Comparison of ENCODE assay signal across 8 cellular contexts in the genomic region with DNA sequence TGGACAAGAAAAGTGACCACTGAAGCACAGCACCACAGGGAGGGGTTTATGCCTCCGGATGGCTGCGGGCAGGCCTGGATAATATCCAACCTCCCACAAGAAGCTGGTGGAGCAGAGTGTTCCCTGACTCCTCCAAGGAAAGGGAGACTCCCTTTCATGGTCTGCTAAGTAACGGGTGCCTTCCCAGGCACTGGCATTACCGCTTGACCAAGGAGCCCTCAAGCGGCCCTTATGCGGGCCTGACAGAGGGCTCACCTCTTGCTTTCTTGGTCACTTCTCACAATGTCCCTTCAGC. TPM values are rescaled to one million over a fixed set of nuclear protein-coding genes. Genes with fewer than 3 reads are reported as not detected.
DNase-seq lines count a peak whose midpoint lies in the region; ATAC-seq, FAIRE-seq and TF ChIP-seq lines count a peak whose summit lies in the region.
"Not testable (repeated sequence)": the region's sequence is repeated elsewhere in the genome, so short reads cannot be mapped to it uniquely, and the experiment has no call there.

No MANE protein-coding gene starts in this region.

- not testable (repeated sequence) for H3K9me3 ChIP-seq in CD8-positive, alpha-beta T cell (ENCODE audit: low read length); MM.1S (replicated peaks; ENCODE audit: insufficient read depth, low read length); esophagus muscularis mucosa; HepG2 (ENCODE audit: low read length); parathyroid adenoma (ENCODE audit: control insufficient read depth, low read length); thyroid gland

- H3K9me3 Mint-ChIP-seq in CD8-positive, alpha-beta T cell; activated B cell treated with CpG ODN at 0.5 μM for 24 hours: not testable (repeated sequence)

- H3K9me2 ChIP-seq in MM.1S (replicated peaks; ENCODE audit: insufficient read depth, low read length) = not testable (repeated sequence)

- 75% methylated on average over 6 of the region's 6 CpGs for WGBS in esophagus muscularis mucosa
- WGBS in HepG2 (ENCODE audit: low lambda C conversion rate) = 57% methylated on average over 6 of the region's 6 CpGs
- 45 to 54% methylated on average over 6 of the region's 6 CpGs for WGBS in thyroid gland, 2 donors

- H3K4me3 Mint-ChIP-seq in CD8-positive, alpha-beta T cell = not testable (repeated sequence)
- peak overlapping the region; percentile 88 for H3K4me3 Mint-ChIP-seq in activated B cell treated with CpG ODN at 0.5 μM for 24 hours

- not testable (repeated sequence) for H3K4me3 ChIP-seq in CD8-positive, alpha-beta T cell (ENCODE audit: low read depth, low read length); thyroid gland (replicated peaks in 1 of 3)
- H3K4me3 ChIP-seq in MM.1S (ENCODE audit: low read length) (peak overlapping the region; percentile 62; the same call in 1 of the 2 replicates), esophagus muscularis mucosa (peak overlapping the region; percentile 60 to 88 (median 83)), HepG2 (replicated peaks in 1 of 3; ENCODE audit: insufficient read depth in 1 of 3, low read depth in 2 of 3, low read length in 3 of 3) (peak overlapping the region in 2 of 3 experiments; percentile 75 to 78; a peak in 4 of 6 replicates), parathyroid adenoma (ENCODE audit: low read depth, low read length) (peak overlapping the region; percentile 27)

- not testable (repeated sequence) for H3K9ac ChIP-seq in MM.1S (ENCODE audit: low read length); HepG2 (ENCODE audit: insufficient read depth, low read depth, low read length); parathyroid adenoma

- H4K20me1 ChIP-seq in MM.1S (ENCODE audit: insufficient read depth, low read length); HepG2 (ENCODE audit: insufficient read depth, low read length): not testable (repeated sequence)

- not testable (repeated sequence) for FAIRE-seq in HepG2 (lab: Jason Lieb, UNC)

- H3K27ac ChIP-seq in CD8-positive, alpha-beta T cell (ENCODE audit: low read depth, low read length) = peak overlapping the region; percentile 43
- H3K27ac ChIP-seq in MM.1S (ENCODE audit: low read length); HepG2 (ENCODE audit: extremely low read length, insufficient read depth, low read length): not testable (repeated sequence)
- H3K27ac ChIP-seq in esophagus muscularis mucosa (replicated peaks in 1 of 4) = peak overlapping the region; percentile 83 to 97 (median 92)
- H3K27ac ChIP-seq in parathyroid adenoma = peak overlapping the region; percentile 46
- peak overlapping the region; percentile 37 to 76 (median 71) for H3K27ac ChIP-seq in thyroid gland

- CTCF ChIA-PET in CD8-positive, alpha-beta T cell (lab: Charles Lee) = interaction anchor here (0.7 to 1.7 kb wide), 4 partner anchors 164 to 475 kb away, joined by 3 to 5 read pairs (median 4); partner anchors contain the start of gene ZNF121
- CTCF ChIA-PET in activated B cell treated with CpG ODN at 0.5 μM for 24 hours (lab: Charles Lee) = not testable (repeated sequence)
- CTCF ChIA-PET in HepG2 (lab: Yijun Ruan, JAX; ENCODE audit: low intra/inter-chr PET ratio, low total read pairs) = interaction anchor here (0.6 to 2.7 kb wide), 2 partner anchors 165 to 168 kb away, joined by 3 to 31 read pairs; no protein-coding TSS in a partner anchor

- not testable (repeated sequence) for DNase-seq in CD8-positive, alpha-beta T cell; MM.1S; activated B cell treated with CpG ODN at 0.5 μM for 24 hours; esophagus muscularis mucosa (ENCODE audit: extremely low spot score); HepG2 (ENCODE audit: low spot score)
- peak; percentile 93 for DNase-seq in amniotic epithelial cell (ENCODE audit: low read depth)
- peak; percentile 78 to 81 for DNase-seq in thyroid gland

- intact Hi-C loops in CD8-positive, alpha-beta T cell (cut with DNase I, micrococcal nuclease) = loop anchor here in 1 of 2 experiments (5.0 to 10.0 kb wide), 4 partner anchors 119 to 484 kb away; partner anchors contain the start of genes ZNF266, ZNF559 and ZNF699
- intact Hi-C loops in activated B cell treated with CpG ODN at 0.5 μM for 24 hours (cut with micrococcal nuclease) = loop anchor here (5.0 kb wide), 1 partner anchor 254 kb away; the partner anchor contains the start of gene ZNF426
- intact Hi-C loops in esophagus muscularis mucosa (cut with DNase I) = loop anchor here (10.0 kb wide), 1 partner anchor 646 kb away; the partner anchor contains the start of gene ZNF317
- intact Hi-C loops in HepG2 (cut with micrococcal nuclease; ENCODE audit: unreplicated experiment) = loop anchor here (2.0 to 10.0 kb wide), 2 partner anchors 476 to 654 kb away; no protein-coding TSS in a partner anchor
- intact Hi-C loops in thyroid gland (cut with DNase I) = loop anchor here (10.0 kb wide), 1 partner anchor 466 kb away; the partner anchor contains the start of gene ZNF559

- TF ChIP-seq CTCF in CD8-positive, alpha-beta T cell (IDR thresholded peaks at IDR 0.05); MM.1S (IDR thresholded peaks at IDR 0.05; ENCODE audit: low read length); activated B cell treated with CpG ODN at 0.5 μM for 24 hours (IDR thresholded peaks at IDR 0.05); esophagus muscularis mucosa (IDR thresholded peaks at IDR 0.05); HepG2 (CRISPR knock-in tag; IDR thresholded peaks at IDR 0.05); parathyroid adenoma (IDR thresholded peaks at IDR 0.05); thyroid gland (IDR thresholded peaks at IDR 0.05): not testable (repeated sequence)

- not testable (repeated sequence) for TF ChIP-seq POLR2A in esophagus muscularis mucosa (IDR thresholded peaks at IDR 0.05; ENCODE audit: low read depth); HepG2 (IDR thresholded peaks at IDR 0.05; ENCODE audit: insufficient read depth in 1 of 2, low read depth in 2 of 2, low read length in 2 of 2); thyroid gland (IDR thresholded peaks at IDR 0.05)

- BruUV-seq in HepG2 (replicated peaks; lab: Mats Ljungman, UMichigan) = not testable (repeated sequence)

- in situ Hi-C loops in HepG2 (cut with HindIII; ENCODE audit: extremely low pct_ligation_motif_present, low pct_unique_long_range_greater_than_20kb) = loop anchor here (5.0 to 25.0 kb wide), 2 partner anchors 164 to 654 kb away; partner anchors contain the start of genes OR7G3 and ZNF317

- not testable (repeated sequence) for H2AFZ ChIP-seq in MM.1S (ENCODE audit: low read length); HepG2 (ENCODE audit: low read length)
- H2AFZ ChIP-seq in parathyroid adenoma = peak overlapping the region; percentile 40

- ATAC-seq in CD8-positive, alpha-beta T cell; activated B cell treated with CpG ODN at 0.5 μM for 24 hours (ENCODE audit: low read depth); HepG2: not testable (repeated sequence)

- POLR2A ChIA-PET in CD8-positive, alpha-beta T cell (lab: Charles Lee); activated B cell treated with CpG ODN at 0.5 μM for 24 hours (lab: Charles Lee); HepG2 (lab: Yijun Ruan, JAX): not testable (repeated sequence)

- not testable (repeated sequence) for H3K27ac Mint-ChIP-seq in CD8-positive, alpha-beta T cell; activated B cell treated with CpG ODN at 0.5 μM for 24 hours

- not testable (repeated sequence) for TF ChIP-seq RAD21 in HepG2 (CRISPR knock-in tag; IDR thresholded peaks at IDR 0.05)

- TF ChIP-seq EP300 in esophagus muscularis mucosa (IDR thresholded peaks at IDR 0.05); HepG2 (IDR thresholded peaks at IDR 0.05; ENCODE audit: low read depth in 2 of 2, low read length in 2 of 2); HepG2 (CRISPR knock-in tag; IDR thresholded peaks at IDR 0.05; ENCODE audit: borderline replicate concordance): not testable (repeated sequence)

- peaks cover 25% of the 10 kb centered on the region for H3K4me1 Mint-ChIP-seq in CD8-positive, alpha-beta T cell (ENCODE audit: low read depth)
- peaks cover 17% of the 10 kb centered on the region for H3K4me1 Mint-ChIP-seq in activated B cell treated with CpG ODN at 0.5 μM for 24 hours

- H3K4me1 ChIP-seq in CD8-positive, alpha-beta T cell (ENCODE audit: insufficient read depth, low read length) = peaks cover 11% of the 10 kb centered on the region
- H3K4me1 ChIP-seq in MM.1S (ENCODE audit: low read length); parathyroid adenoma: not testable (repeated sequence)
- H3K4me1 ChIP-seq in esophagus muscularis mucosa (peaks cover 6 to 33% (median 27%) of the 10 kb centered on the region in 4 donors), HepG2 (ENCODE audit: insufficient read depth, low read length) (peaks cover 27% of the 10 kb centered on the region), thyroid gland (peaks cover 9 to 14% of the 10 kb centered on the region in 2 donors)

- peaks cover 12% of the 10 kb centered on the region; the same call in 1 of the 2 replicates for H3F3A ChIP-seq in MM.1S (ENCODE audit: insufficient read depth, low read length)

- not testable (repeated sequence) for H3K36me3 ChIP-seq in CD8-positive, alpha-beta T cell (ENCODE audit: insufficient read depth, low read length); MM.1S (replicated peaks; ENCODE audit: insufficient read depth, low read length); esophagus muscularis mucosa; HepG2 (replicated peaks in 1 of 2; ENCODE audit: control insufficient read depth in 1 of 2, insufficient read depth in 2 of 2, low read length in 2 of 2); parathyroid adenoma (ENCODE audit: control insufficient read depth, insufficient read depth, low read length); thyroid gland

- not testable (repeated sequence) for H3K27me3 ChIP-seq in CD8-positive, alpha-beta T cell (ENCODE audit: insufficient read depth, low read length); MM.1S (replicated peaks; ENCODE audit: insufficient read depth, low read length); esophagus muscularis mucosa; HepG2 (ENCODE audit: control insufficient read depth in 1 of 2, insufficient read depth in 2 of 2, low read length in 2 of 2); parathyroid adenoma (ENCODE audit: control insufficient read depth, insufficient read depth, low read length); thyroid gland

- H3K36me3 Mint-ChIP-seq in CD8-positive, alpha-beta T cell; activated B cell treated with CpG ODN at 0.5 μM for 24 hours (ENCODE audit: low read depth): not testable (repeated sequence)

- H3K79me2 ChIP-seq in MM.1S (ENCODE audit: low read length); HepG2 (ENCODE audit: insufficient read depth, low read length); parathyroid adenoma: not testable (repeated sequence)

- H3K4me2 ChIP-seq in MM.1S (ENCODE audit: low read depth, low read length) (peak overlapping the region; percentile 47; the same call in 1 of the 2 replicates), HepG2 (ENCODE audit: low read depth, low read length) (peak overlapping the region; percentile 90)
- H3K4me2 ChIP-seq in parathyroid adenoma (ENCODE audit: low read length) = not testable (repeated sequence)

- not testable (repeated sequence) for H3K27me3 Mint-ChIP-seq in CD8-positive, alpha-beta T cell (ENCODE audit: low read depth); activated B cell treated with CpG ODN at 0.5 μM for 24 hours

RNA-seq across cellular contexts. Expression of gene ZNF846, which starts 22.5 kb away (rescaled TPM):
- 1 to 10 TPM; 6.4 to 8.2 TPM for total RNA-seq in CD8-positive, alpha-beta T cell
- total RNA-seq in activated B cell treated with CpG ODN at 0.5 μM for 24 hours (7.9 and 10.7 TPM in 2 replicates), esophagus muscularis mucosa (10 to 100 TPM; 19.7 to 43.2 (median 22.8) TPM), HepG2 (2016; rRNA removed; fragmentation: Illumina TruSeq; extraction: Trizol) (3.7 and 5.4 TPM in 2 replicates), thyroid gland (10 to 100 TPM; 12.1 to 24.4 (median 19.3) TPM)
- 1.6 and 2.6 TPM in 2 replicates for total RNA-seq in HepG2 (2016; cell fraction: cytosol; rRNA removed; fragmentation: Illumina TruSeq; extraction: Trizol; ENCODE audit: low read depth)
- 4.3 and 4.7 TPM in 2 replicates for total RNA-seq in HepG2 (2016; cell fraction: insoluble cytoplasmic fraction; rRNA removed; fragmentation: Illumina TruSeq; extraction: Trizol)
- 2.1 and 3.0 TPM in 2 replicates for total RNA-seq in HepG2 (2016; cell fraction: membrane; rRNA removed; fragmentation: Illumina TruSeq; extraction: Trizol)
- 8.0 and 9.0 TPM in 2 replicates for total RNA-seq in HepG2 (2016; cell fraction: nucleus; rRNA removed; fragmentation: Illumina TruSeq; extraction: Trizol)
- polyA plus RNA-seq in HepG2 (2011; rRNA removed) = 4.7 and 4.8 TPM in 2 replicates
- polyA plus RNA-seq in HepG2 (2011; cell fraction: cytosol; rRNA removed) = 1.6 and 2.3 TPM in 2 replicates
- 5.1 and 8.8 TPM in 2 replicates for polyA plus RNA-seq in HepG2 (2011; cell fraction: nucleus; rRNA removed)
- 3.5 and 3.9 TPM in 2 replicates for polyA plus RNA-seq in HepG2 (2012)
- 1.2 and 1.7 TPM in 2 replicates for polyA plus RNA-seq in HepG2 (2016; cell fraction: cytosol; fragmentation: Illumina TruSeq; extraction: Trizol; ENCODE audit: low read depth)
- polyA plus RNA-seq in HepG2 (2016; cell fraction: insoluble cytoplasmic fraction; fragmentation: Illumina TruSeq; extraction: Trizol; ENCODE audit: low read depth) = 2.1 and 2.2 TPM in 2 replicates
- 1.3 and 1.4 TPM in 2 replicates for polyA plus RNA-seq in HepG2 (2016; cell fraction: membrane; fragmentation: Illumina TruSeq; extraction: Trizol; ENCODE audit: low read depth)
- polyA plus RNA-seq in HepG2 (2016; cell fraction: nucleus; fragmentation: Illumina TruSeq; extraction: Trizol; ENCODE audit: insufficient read depth, low read depth) = 13.0 and 15.2 TPM in 2 replicates
- polyA minus RNA-seq in HepG2 (2011; rRNA and poly(A)+ RNA removed; ENCODE audit: low replicate concordance) = 3.4 TPM in 1 of 2 replicates, not detected in the other
- polyA minus RNA-seq in HepG2 (2011; cell fraction: cytosol; rRNA and poly(A)+ RNA removed) = 0.79 and 0.97 TPM in 2 replicates
- 19.5 and 21.5 TPM in 2 replicates for polyA minus RNA-seq in HepG2 (2011; cell fraction: nucleus; rRNA and poly(A)+ RNA removed)

RNA-seq across cellular contexts. Expression of gene FBXL12, which starts 27.9 kb away (rescaled TPM):
- total RNA-seq in CD8-positive, alpha-beta T cell = 10 to 100 TPM; 38.9 to 41.3 TPM
- total RNA-seq in activated B cell treated with CpG ODN at 0.5 μM for 24 hours (34.6 and 41.9 TPM in 2 replicates), esophagus muscularis mucosa (10 to 100 TPM; 15.8 to 32.7 (median 29.2) TPM), HepG2 (2016; rRNA removed; fragmentation: Illumina TruSeq; extraction: Trizol) (19.0 and 20.4 TPM in 2 replicates), thyroid gland (10 to 100 TPM; 16.7 to 37.1 (median 20.7) TPM)
- 6.1 and 6.2 TPM in 2 replicates for total RNA-seq in HepG2 (2016; cell fraction: cytosol; rRNA removed; fragmentation: Illumina TruSeq; extraction: Trizol; ENCODE audit: low read depth)
- total RNA-seq in HepG2 (2016; cell fraction: insoluble cytoplasmic fraction; rRNA removed; fragmentation: Illumina TruSeq; extraction: Trizol) = 15.4 and 21.7 TPM in 2 replicates
- 9.7 and 12.3 TPM in 2 replicates for total RNA-seq in HepG2 (2016; cell fraction: membrane; rRNA removed; fragmentation: Illumina TruSeq; extraction: Trizol)
- total RNA-seq in HepG2 (2016; cell fraction: nucleus; rRNA removed; fragmentation: Illumina TruSeq; extraction: Trizol) = 18.7 and 20.1 TPM in 2 replicates
- 23.1 and 30.1 TPM in 2 replicates for polyA plus RNA-seq in HepG2 (2011; rRNA removed)
- polyA plus RNA-seq in HepG2 (2011; cell fraction: cytosol; rRNA removed) = 15.4 and 23.3 TPM in 2 replicates
- polyA plus RNA-seq in HepG2 (2011; cell fraction: nucleus; rRNA removed) = 56.0 and 59.0 TPM in 2 replicates
- 17.5 and 22.5 TPM in 2 replicates for polyA plus RNA-seq in HepG2 (2012)
- polyA plus RNA-seq in HepG2 (2016; cell fraction: cytosol; fragmentation: Illumina TruSeq; extraction: Trizol; ENCODE audit: low read depth) = 2.6 and 3.8 TPM in 2 replicates
- 21.5 and 27.0 TPM in 2 replicates for polyA plus RNA-seq in HepG2 (2016; cell fraction: insoluble cytoplasmic fraction; fragmentation: Illumina TruSeq; extraction: Trizol; ENCODE audit: low read depth)
- polyA plus RNA-seq in HepG2 (2016; cell fraction: membrane; fragmentation: Illumina TruSeq; extraction: Trizol; ENCODE audit: low read depth) = 7.6 and 8.6 TPM in 2 replicates
- polyA plus RNA-seq in HepG2 (2016; cell fraction: nucleus; fragmentation: Illumina TruSeq; extraction: Trizol; ENCODE audit: insufficient read depth, low read depth) = 35.6 and 40.1 TPM in 2 replicates
- polyA minus RNA-seq in HepG2 (2011; rRNA and poly(A)+ RNA removed; ENCODE audit: low replicate concordance) = 9.7 and 38.5 TPM in 2 replicates
- 10.0 and 11.3 TPM in 2 replicates for polyA minus RNA-seq in HepG2 (2011; cell fraction: cytosol; rRNA and poly(A)+ RNA removed)
- polyA minus RNA-seq in HepG2 (2011; cell fraction: nucleus; rRNA and poly(A)+ RNA removed) = 25.1 and 28.3 TPM in 2 replicates

RNA-seq across cellular contexts. Expression of gene UBL5, which starts 36.7 kb away (rescaled TPM):
- 100 to 1,000 TPM; 161 to 173 TPM for total RNA-seq in CD8-positive, alpha-beta T cell
- total RNA-seq in activated B cell treated with CpG ODN at 0.5 μM for 24 hours (270 and 285 TPM in 2 replicates), esophagus muscularis mucosa (100 to 1,000 TPM; 297 to 717 (median 464) TPM), HepG2 (2016; rRNA removed; fragmentation: Illumina TruSeq; extraction: Trizol) (373 and 382 TPM in 2 replicates), thyroid gland (100 to 1,000 TPM; 141 to 743 (median 475) TPM)
- 139 and 172 TPM in 2 replicates for total RNA-seq in HepG2 (2016; cell fraction: cytosol; rRNA removed; fragmentation: Illumina TruSeq; extraction: Trizol; ENCODE audit: low read depth)
- total RNA-seq in HepG2 (2016; cell fraction: insoluble cytoplasmic fraction; rRNA removed; fragmentation: Illumina TruSeq; extraction: Trizol) = 375 and 403 TPM in 2 replicates
- total RNA-seq in HepG2 (2016; cell fraction: membrane; rRNA removed; fragmentation: Illumina TruSeq; extraction: Trizol) = 186 and 246 TPM in 2 replicates
- 155 and 174 TPM in 2 replicates for total RNA-seq in HepG2 (2016; cell fraction: nucleus; rRNA removed; fragmentation: Illumina TruSeq; extraction: Trizol)
- polyA plus RNA-seq in HepG2 (2011; rRNA removed) = 427 and 487 TPM in 2 replicates
- 507 and 557 TPM in 2 replicates for polyA plus RNA-seq in HepG2 (2011; cell fraction: cytosol; rRNA removed)
- polyA plus RNA-seq in HepG2 (2011; cell fraction: nucleus; rRNA removed) = 178 and 205 TPM in 2 replicates
- 308 and 326 TPM in 2 replicates for polyA plus RNA-seq in HepG2 (2012)
- 140 and 221 TPM in 2 replicates for polyA plus RNA-seq in HepG2 (2016; cell fraction: cytosol; fragmentation: Illumina TruSeq; extraction: Trizol; ENCODE audit: low read depth)
- polyA plus RNA-seq in HepG2 (2016; cell fraction: insoluble cytoplasmic fraction; fragmentation: Illumina TruSeq; extraction: Trizol; ENCODE audit: low read depth) = 360 and 409 TPM in 2 replicates
- 156 and 243 TPM in 2 replicates for polyA plus RNA-seq in HepG2 (2016; cell fraction: membrane; fragmentation: Illumina TruSeq; extraction: Trizol; ENCODE audit: low read depth)
- 294 and 307 TPM in 2 replicates for polyA plus RNA-seq in HepG2 (2016; cell fraction: nucleus; fragmentation: Illumina TruSeq; extraction: Trizol; ENCODE audit: insufficient read depth, low read depth)
- polyA minus RNA-seq in HepG2 (2011; rRNA and poly(A)+ RNA removed; ENCODE audit: low replicate concordance) = 47.1 and 96.5 TPM in 2 replicates
- polyA minus RNA-seq in HepG2 (2011; cell fraction: cytosol; rRNA and poly(A)+ RNA removed) = 33.3 and 39.4 TPM in 2 replicates
- 21.3 and 28.2 TPM in 2 replicates for polyA minus RNA-seq in HepG2 (2011; cell fraction: nucleus; rRNA and poly(A)+ RNA removed)

RNA-seq across cellular contexts. Expression of gene PIN1, which starts 44.1 kb away (rescaled TPM):
- total RNA-seq in CD8-positive, alpha-beta T cell = 10 to 100 TPM; 42.4 to 42.7 TPM
- total RNA-seq in activated B cell treated with CpG ODN at 0.5 μM for 24 hours (57.1 and 66.0 TPM in 2 replicates), esophagus muscularis mucosa (100 to 1,000 TPM; 113 to 183 (median 145) TPM), HepG2 (2016; rRNA removed; fragmentation: Illumina TruSeq; extraction: Trizol) (67.3 and 72.0 TPM in 2 replicates), thyroid gland (10 to 100 TPM; 50.0 to 98.0 (median 72.3) TPM)
- 25.2 and 25.3 TPM in 2 replicates for total RNA-seq in HepG2 (2016; cell fraction: cytosol; rRNA removed; fragmentation: Illumina TruSeq; extraction: Trizol; ENCODE audit: low read depth)
- 65.2 and 75.0 TPM in 2 replicates for total RNA-seq in HepG2 (2016; cell fraction: insoluble cytoplasmic fraction; rRNA removed; fragmentation: Illumina TruSeq; extraction: Trizol)
- 37.0 and 38.0 TPM in 2 replicates for total RNA-seq in HepG2 (2016; cell fraction: membrane; rRNA removed; fragmentation: Illumina TruSeq; extraction: Trizol)
- total RNA-seq in HepG2 (2016; cell fraction: nucleus; rRNA removed; fragmentation: Illumina TruSeq; extraction: Trizol) = 27.3 and 31.0 TPM in 2 replicates
- polyA plus RNA-seq in HepG2 (2011; rRNA removed) = 31.9 and 43.2 TPM in 2 replicates
- 39.4 and 64.9 TPM in 2 replicates for polyA plus RNA-seq in HepG2 (2011; cell fraction: cytosol; rRNA removed)
- 44.7 and 53.7 TPM in 2 replicates for polyA plus RNA-seq in HepG2 (2011; cell fraction: nucleus; rRNA removed)
- 19.6 and 20.3 TPM in 2 replicates for polyA plus RNA-seq in HepG2 (2012)
- 20.1 and 20.5 TPM in 2 replicates for polyA plus RNA-seq in HepG2 (2016; cell fraction: cytosol; fragmentation: Illumina TruSeq; extraction: Trizol; ENCODE audit: low read depth)
- polyA plus RNA-seq in HepG2 (2016; cell fraction: insoluble cytoplasmic fraction; fragmentation: Illumina TruSeq; extraction: Trizol; ENCODE audit: low read depth) = 61.0 and 62.9 TPM in 2 replicates
- polyA plus RNA-seq in HepG2 (2016; cell fraction: membrane; fragmentation: Illumina TruSeq; extraction: Trizol; ENCODE audit: low read depth) = 30.3 TPM in 2 replicates
- polyA plus RNA-seq in HepG2 (2016; cell fraction: nucleus; fragmentation: Illumina TruSeq; extraction: Trizol; ENCODE audit: insufficient read depth, low read depth) = 55.0 and 61.1 TPM in 2 replicates
- 15.9 and 27.0 TPM in 2 replicates for polyA minus RNA-seq in HepG2 (2011; rRNA and poly(A)+ RNA removed; ENCODE audit: low replicate concordance)
- polyA minus RNA-seq in HepG2 (2011; cell fraction: cytosol; rRNA and poly(A)+ RNA removed) = 10.9 and 16.1 TPM in 2 replicates
- polyA minus RNA-seq in HepG2 (2011; cell fraction: nucleus; rRNA and poly(A)+ RNA removed) = 6.3 and 7.9 TPM in 2 replicates
